13 cellular contexts compared by ENCODE assay signal in the genomic region with DNA sequence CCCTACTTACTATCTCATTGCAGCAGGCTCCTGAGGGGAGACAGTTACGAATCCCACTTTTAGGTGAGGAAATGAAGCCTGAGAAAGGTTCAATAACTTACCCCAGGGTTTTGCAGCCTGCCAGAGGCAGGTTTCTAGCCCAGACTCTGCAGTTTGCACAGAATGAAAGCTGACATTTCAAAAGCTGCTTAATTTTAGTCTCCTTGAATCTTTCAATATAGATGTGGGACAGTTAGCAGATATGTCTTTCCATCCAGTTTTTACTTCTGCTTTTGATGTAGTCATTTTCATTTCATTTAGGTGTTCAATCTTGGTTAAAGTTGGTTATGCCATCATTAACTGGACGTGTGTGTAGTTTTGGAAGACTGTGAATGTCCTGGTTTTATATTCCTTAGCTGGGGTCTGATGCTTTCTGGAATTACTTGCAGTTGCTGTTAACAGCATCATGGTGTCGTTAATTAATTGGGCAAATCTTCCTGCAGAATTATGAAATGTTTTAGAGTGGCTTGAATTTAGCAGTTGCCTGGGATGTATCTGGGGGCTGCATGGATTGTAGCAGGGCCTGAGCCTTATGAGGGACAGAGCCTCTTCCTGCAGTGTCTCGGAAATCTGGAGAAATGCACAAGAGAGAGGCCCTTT.
DNase-seq lines count a peak whose midpoint lies in the region; ATAC-seq and TF ChIP-seq lines count a peak whose summit lies in the region.
"Had no signal": no experiment of that assay in that cellular context is flagged by ENCODE, and none has a peak within 500 bp of the region (broad histone marks: within the 10 kb centered on the region; RNA-seq: fewer than 3 reads in every experiment).

No MANE protein-coding gene starts in this region.

- peak overlapping the region; percentile 62 for H3K27ac Mint-ChIP-seq in stimulated activated naive CD8-positive, alpha-beta T cell treated with anti-CD3 and anti-CD28 coated beads, Interleukin-15, Interleukin-2, amounts not matched to agents 100 ng/mL and 50 ng/mL, for 24 hours
- peak overlapping the region; percentile 87 for H3K27ac Mint-ChIP-seq in neural progenitor cell
- no peak overlapping the region for H3K27ac Mint-ChIP-seq in activated CD8-positive, alpha-beta T cell treated with anti-CD3 and anti-CD28 coated beads, Interleukin-2, amount 10 ng/mL, durations not matched to agents 7 days and 5 days
- H3K27ac Mint-ChIP-seq: dendritic cell treated with granulocyte-macrophage colony-stimulating factor and Interleukin-4, amounts not matched to agents 40 ng/mL and 50 ng/mL, for 4 days had no signal

- no peaks in the 10 kb centered on the region for H3K36me3 Mint-ChIP-seq in stimulated activated naive CD8-positive, alpha-beta T cell treated with anti-CD3 and anti-CD28 coated beads, Interleukin-15, Interleukin-2, amounts not matched to agents 100 ng/mL and 50 ng/mL, for 24 hours (ENCODE audit: low read depth)
- peaks cover 60% of the 10 kb centered on the region for H3K36me3 Mint-ChIP-seq in neural progenitor cell
- no peaks in the 10 kb centered on the region for H3K36me3 Mint-ChIP-seq in activated CD8-positive, alpha-beta T cell treated with anti-CD3 and anti-CD28 coated beads, Interleukin-2, amount 10 ng/mL, durations not matched to agents 7 days and 5 days (ENCODE audit: low read depth)
- H3K36me3 Mint-ChIP-seq: naive thymus-derived CD8-positive, alpha-beta T cell had no signal

- intact Hi-C loops in ascending aorta (cut with DNase I): no loop called here

- H3K36me3 ChIP-seq in ascending aorta (peaks cover 10 to 23% of the 10 kb centered on the region in 2 donors), neural progenitor cell (no peaks in the 10 kb centered on the region)

- CTCF ChIA-PET in activated CD8-positive, alpha-beta T cell treated with anti-CD3 and anti-CD28 coated beads, Interleukin-2, amount 10 ng/mL, durations not matched to agents 7 days and 5 days (lab: Charles Lee): no interaction called here

- peaks cover 9% of the 10 kb centered on the region for H3K4me1 Mint-ChIP-seq in stimulated activated naive CD8-positive, alpha-beta T cell treated with anti-CD3 and anti-CD28 coated beads, Interleukin-15, Interleukin-2, amounts not matched to agents 100 ng/mL and 50 ng/mL, for 24 hours (ENCODE audit: low read depth)
- H3K4me1 Mint-ChIP-seq in neural progenitor cell: peaks cover 41% of the 10 kb centered on the region
- H3K4me1 Mint-ChIP-seq in activated CD8-positive, alpha-beta T cell treated with anti-CD3 and anti-CD28 coated beads, Interleukin-2, amount 10 ng/mL, durations not matched to agents 7 days and 5 days (ENCODE audit: low read depth): no peaks in the 10 kb centered on the region

- no peak overlapping the region for H3K9ac ChIP-seq in neural progenitor cell

- peaks cover 27% of the 10 kb centered on the region for H4K20me1 ChIP-seq in neural progenitor cell (ENCODE audit: low read depth)

- H3K4me3 ChIP-seq in ascending aorta (no peak overlapping the region), neural progenitor cell (peak overlapping the region; percentile 14)
- H3K4me3 ChIP-seq: PC-9 had no signal

- H3K27me3 ChIP-seq in ascending aorta (no peaks in the 10 kb centered on the region), neural progenitor cell (no peaks in the 10 kb centered on the region), foreskin keratinocyte (no peaks in the 10 kb centered on the region)

- H3K4me1 ChIP-seq in ascending aorta (peaks cover 0 to 22% of the 10 kb centered on the region in 2 donors), neural progenitor cell (peaks cover 25% of the 10 kb centered on the region), foreskin keratinocyte (no peaks in the 10 kb centered on the region)

- H2AFZ ChIP-seq in neural progenitor cell (replicated peaks): no peak overlapping the region
- H2AFZ ChIP-seq: PC-9 had no signal

- DNase-seq in stimulated activated naive CD8-positive, alpha-beta T cell treated with anti-CD3 and anti-CD28 coated beads, Interleukin-15, Interleukin-2, amounts not matched to agents 100 U/mL and 50 U/mL, for 24 hours: no peak
- DNase-seq in ascending aorta (ENCODE audit: low spot score in 2 of 2) (no peak), neural progenitor cell (ENCODE audit: low spot score) (peak; percentile 25), foreskin keratinocyte (no peak), AML-193 (lab: John Stamatoyannopoulos, UW) (no peak)
- no peak for DNase-seq in activated CD8-positive, alpha-beta T cell treated with anti-CD3 and anti-CD28 coated beads, Interleukin-2, amount 10 ng/mL, durations not matched to agents 7 days and 5 days
- DNase-seq: activated naive CD4-positive, alpha-beta T cell treated with Interleukin-2 at 50 U/mL for 16 hours; naive thymus-derived CD8-positive, alpha-beta T cell; NCI-H2107; PC-9 had no signal

- TF ChIP-seq CTCF in ascending aorta (IDR thresholded peaks at IDR 0.05) (no peak), neural progenitor cell (IDR thresholded peaks at IDR 0.05) (no peak), foreskin keratinocyte (conservative IDR thresholded peaks at IDR 0.05) (no peak)

- POLR2A ChIA-PET in activated CD8-positive, alpha-beta T cell treated with anti-CD3 and anti-CD28 coated beads, Interleukin-2, amount 10 ng/mL, durations not matched to agents 7 days and 5 days (lab: Charles Lee): no interaction called here

- H3K27ac ChIP-seq in ascending aorta (peak overlapping the region; percentile 73 to 74), neural progenitor cell (peak overlapping the region; percentile 68), foreskin keratinocyte (no peak overlapping the region)
- H3K27ac ChIP-seq: PC-9 had no signal

- H3K4me3 Mint-ChIP-seq in stimulated activated naive CD8-positive, alpha-beta T cell treated with anti-CD3 and anti-CD28 coated beads, Interleukin-15, Interleukin-2, amounts not matched to agents 100 ng/mL and 50 ng/mL, for 24 hours: no peak overlapping the region
- H3K4me3 Mint-ChIP-seq in neural progenitor cell: peak overlapping the region; percentile 33
- no peak overlapping the region for H3K4me3 Mint-ChIP-seq in activated CD8-positive, alpha-beta T cell treated with anti-CD3 and anti-CD28 coated beads, Interleukin-2, amount 10 ng/mL, durations not matched to agents 7 days and 5 days
- H3K4me3 Mint-ChIP-seq: dendritic cell treated with granulocyte-macrophage colony-stimulating factor and Interleukin-4, amounts not matched to agents 40 ng/mL and 50 ng/mL, for 4 days had no signal

- no peaks in the 10 kb centered on the region for H3K9me3 ChIP-seq in ascending aorta
- no peaks in the 10 kb centered on the region for H3K9me3 ChIP-seq in neural progenitor cell (ENCODE audit: low read depth)

- peaks cover 56% of the 10 kb centered on the region for H3K79me2 ChIP-seq in neural progenitor cell (ENCODE audit: low read depth)

- H3K27me3 Mint-ChIP-seq in stimulated activated naive CD8-positive, alpha-beta T cell treated with anti-CD3 and anti-CD28 coated beads, Interleukin-15, Interleukin-2, amounts not matched to agents 100 ng/mL and 50 ng/mL, for 24 hours: peaks cover 12% of the 10 kb centered on the region
- peaks cover 2% of the 10 kb centered on the region for H3K27me3 Mint-ChIP-seq in neural progenitor cell (ENCODE audit: insufficient read depth, low read depth)
- H3K27me3 Mint-ChIP-seq in activated CD8-positive, alpha-beta T cell treated with anti-CD3 and anti-CD28 coated beads, Interleukin-2, amount 10 ng/mL, durations not matched to agents 7 days and 5 days (ENCODE audit: low read depth): peaks cover 6% of the 10 kb centered on the region
- H3K27me3 Mint-ChIP-seq: dendritic cell treated with granulocyte-macrophage colony-stimulating factor and Interleukin-4, amounts not matched to agents 40 ng/mL and 50 ng/mL, for 4 days had no signal

- no peak for ATAC-seq in stimulated activated naive CD8-positive, alpha-beta T cell treated with anti-CD3 and anti-CD28 coated beads, Interleukin-15, Interleukin-2, amounts not matched to agents 100 U/mL and 50 U/mL, for 24 hours
- ATAC-seq in foreskin keratinocyte: no peak
- ATAC-seq in GM21528 (IDR thresholded peaks at IDR 0.05; ENCODE audit: low FRiP score, unreplicated experiment): no peak
- ATAC-seq in activated CD8-positive, alpha-beta T cell treated with anti-CD3 and anti-CD28 coated beads, Interleukin-2, amount 10 ng/mL, durations not matched to agents 7 days and 5 days: no peak
- ATAC-seq: naive thymus-derived CD8-positive, alpha-beta T cell had no signal

- H3K9me3 Mint-ChIP-seq in stimulated activated naive CD8-positive, alpha-beta T cell treated with anti-CD3 and anti-CD28 coated beads, Interleukin-15, Interleukin-2, amounts not matched to agents 100 ng/mL and 50 ng/mL, for 24 hours: no peaks in the 10 kb centered on the region
- no peaks in the 10 kb centered on the region for H3K9me3 Mint-ChIP-seq in neural progenitor cell
- H3K9me3 Mint-ChIP-seq in activated CD8-positive, alpha-beta T cell treated with anti-CD3 and anti-CD28 coated beads, Interleukin-2, amount 10 ng/mL, durations not matched to agents 7 days and 5 days (ENCODE audit: insufficient read depth): no peaks in the 10 kb centered on the region
- H3K9me3 Mint-ChIP-seq: dendritic cell treated with granulocyte-macrophage colony-stimulating factor and Interleukin-4, amounts not matched to agents 40 ng/mL and 50 ng/mL, for 4 days; naive thymus-derived CD8-positive, alpha-beta T cell had no signal

- H3F3A ChIP-seq in neural progenitor cell (ENCODE audit: low read depth): peaks cover 10% of the 10 kb centered on the region

- H3K4me2 ChIP-seq in neural progenitor cell: peak overlapping the region; percentile 48
- H3K4me2 ChIP-seq: PC-9 had no signal
